In genomic region chr16:81679721-81680430, GRCh38 we compare ENCODE assay signal across 20 cellular contexts.
"Had no signal": no experiment of that assay in that cellular context is flagged by ENCODE, and none has a peak within 500 bp of the region (broad histone marks: within the 10 kb centered on the region; RNA-seq: fewer than 3 reads in every experiment).

No MANE protein-coding gene starts in this region.

- DNase-seq: activated B cell treated with CpG ODN at 0.5 μM for 24 hours; activated CD4-positive, alpha-beta T cell treated with anti-CD3 and anti-CD28 coated beads, Interleukin-2, amount 10 ng/mL, durations not matched to agents 24 days and 14 days; activated CD8-positive, alpha-beta memory T cell treated with anti-CD3 and anti-CD28 coated beads, Interleukin-2, amount 50 U/mL, for 48 hours; activated CD8-positive, alpha-beta T cell treated with anti-CD3 and anti-CD28 coated beads, Interleukin-2, amount 10 ng/mL, durations not matched to agents 7 days and 5 days; activated gamma-delta T cell; activated naive CD8-positive, alpha-beta T cell treated with anti-CD3 and anti-CD28 coated beads for 36 hours; activated T-cell treated with anti-CD3 and anti-CD28 coated beads, Interleukin-2, amount 50 U/mL, for 72 hours; body of pancreas; effector CD8-positive, alpha-beta T cell; foreskin keratinocyte; head of caudate nucleus; left colon; stimulated activated CD4-positive, alpha-beta T cell treated with anti-CD3 and anti-CD28 coated beads, Interleukin-15, amount 100 ng/mL, for 24 hours; stimulated activated CD4-positive, alpha-beta T cell treated with anti-CD3 and anti-CD28 coated beads, Interleukin-4, amount 100 ng/mL, for 1 hour; stimulated activated naive CD4-positive, alpha-beta T cell; T-helper 2 cell had no signal

- H3K27me3 Mint-ChIP-seq: activated B cell treated with CpG ODN at 0.5 μM for 24 hours; activated CD4-positive, alpha-beta T cell treated with anti-CD3 and anti-CD28 coated beads, Interleukin-2, amount 10 ng/mL, durations not matched to agents 24 days and 14 days; activated naive CD8-positive, alpha-beta T cell treated with anti-CD3 and anti-CD28 coated beads for 36 hours had no signal

- H3K9me3 Mint-ChIP-seq: activated B cell treated with CpG ODN at 0.5 μM for 24 hours; activated CD4-positive, alpha-beta T cell treated with anti-CD3 and anti-CD28 coated beads, Interleukin-2, amount 10 ng/mL, durations not matched to agents 24 days and 14 days; activated naive CD8-positive, alpha-beta T cell treated with anti-CD3 and anti-CD28 coated beads for 36 hours; activated T-cell treated with anti-CD3 and anti-CD28 coated beads, Interleukin-2, amount 50 U/mL, for 72 hours had no signal

- H3K4me1 Mint-ChIP-seq: activated B cell treated with CpG ODN at 0.5 μM for 24 hours; activated naive CD8-positive, alpha-beta T cell treated with anti-CD3 and anti-CD28 coated beads for 36 hours had no signal

- H3K4me3 Mint-ChIP-seq: activated B cell treated with CpG ODN at 0.5 μM for 24 hours; activated CD4-positive, alpha-beta T cell treated with anti-CD3 and anti-CD28 coated beads, Interleukin-2, amount 10 ng/mL, durations not matched to agents 24 days and 14 days; activated CD8-positive, alpha-beta T cell treated with anti-CD3 and anti-CD28 coated beads, Interleukin-2, amount 10 ng/mL, durations not matched to agents 7 days and 5 days; activated naive CD8-positive, alpha-beta T cell treated with anti-CD3 and anti-CD28 coated beads for 36 hours; activated T-cell treated with anti-CD3 and anti-CD28 coated beads, Interleukin-2, amount 50 U/mL, for 72 hours had no signal

- H3K27ac ChIP-seq: body of pancreas, foreskin keratinocyte, neutrophil, parathyroid adenoma had no signal

- H3K27ac Mint-ChIP-seq: activated B cell treated with CpG ODN at 0.5 μM for 24 hours; activated CD4-positive, alpha-beta T cell treated with anti-CD3 and anti-CD28 coated beads, Interleukin-2, amount 10 ng/mL, durations not matched to agents 24 days and 14 days; activated CD8-positive, alpha-beta T cell treated with anti-CD3 and anti-CD28 coated beads, Interleukin-2, amount 10 ng/mL, durations not matched to agents 7 days and 5 days; activated naive CD8-positive, alpha-beta T cell treated with anti-CD3 and anti-CD28 coated beads for 36 hours; activated T-cell treated with anti-CD3 and anti-CD28 coated beads, Interleukin-2, amount 50 U/mL, for 72 hours had no signal

- H3K9me3 ChIP-seq: body of pancreas, lower lobe of right lung, neutrophil, upper lobe of left lung had no signal

- H3K4me1 ChIP-seq: body of pancreas, foreskin keratinocyte, parathyroid adenoma had no signal

- H3K27me3 ChIP-seq: body of pancreas, foreskin keratinocyte, neutrophil, upper lobe of left lung had no signal

- ATAC-seq: activated CD8-positive, alpha-beta T cell treated with anti-CD3 and anti-CD28 coated beads, Interleukin-2, amount 10 ng/mL, durations not matched to agents 7 days and 5 days; activated T-cell treated with anti-CD3 and anti-CD28 coated beads, Interleukin-2, amount 50 U/mL, for 72 hours; body of pancreas; foreskin keratinocyte; left colon had no signal

- H3K4me3 ChIP-seq: body of pancreas, lower lobe of right lung, upper lobe of left lung had no signal
